Comparison of ENCODE assay signal across 14 cellular contexts in the genomic region with DNA sequence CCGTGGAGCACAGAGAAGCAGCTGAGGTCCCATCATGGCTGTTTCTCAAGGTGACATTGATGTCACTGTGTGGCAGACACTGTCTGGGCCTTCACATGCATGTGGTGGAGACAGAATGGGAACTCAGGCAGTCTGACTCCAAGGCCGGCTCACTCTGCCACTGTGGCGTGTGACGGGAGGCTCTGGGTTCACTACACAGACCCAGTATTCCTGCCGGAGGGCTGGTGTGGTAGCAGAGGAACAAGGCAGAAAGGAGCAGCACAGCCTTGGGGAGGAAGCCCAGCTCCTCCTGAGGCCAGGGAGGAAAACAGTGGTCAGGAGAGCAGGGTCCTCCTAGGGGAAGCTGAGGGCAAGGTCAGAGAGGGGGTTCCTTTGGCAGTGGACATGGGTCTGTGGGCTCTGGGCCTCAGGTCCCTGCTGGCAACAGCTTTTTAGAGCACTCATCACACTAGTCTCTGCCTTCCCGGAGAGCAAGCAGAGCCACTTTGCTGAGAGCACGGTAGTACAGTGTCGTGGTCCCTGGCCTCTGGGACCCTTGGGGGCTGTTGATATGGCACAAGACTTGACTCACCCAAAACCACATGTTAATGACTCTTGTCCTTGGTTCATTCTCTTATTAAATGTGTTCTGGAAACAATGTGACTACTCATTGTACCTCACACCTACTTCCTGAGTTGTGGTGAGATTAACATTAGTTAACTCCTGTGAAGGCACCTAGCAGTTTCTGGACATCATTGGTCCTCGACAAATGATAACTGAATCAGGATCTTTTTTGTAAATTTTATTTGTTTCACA. TPM values are rescaled to one million over a fixed set of nuclear protein-coding genes. Genes with fewer than 3 reads are reported as not detected.
A peak's percentile ranks its signal among the peaks of the same experiment; 100 is the strongest.
DNase-seq lines count a peak whose midpoint lies in the region; ATAC-seq and TF ChIP-seq lines count a peak whose summit lies in the region.
"Had no signal": no experiment of that assay in that cellular context is flagged by ENCODE, and none has a peak within 500 bp of the region (broad histone marks: within the 10 kb centered on the region; RNA-seq: fewer than 3 reads in every experiment).

No MANE protein-coding gene starts in this region.

- intact Hi-C loops in activated naive CD4-positive, alpha-beta T cell treated with anti-CD3 and anti-CD28 coated beads for 36 hours (cut with micrococcal nuclease): loop anchor here (1.0 to 5.0 kb wide), 3 partner anchors 21 to 433 kb away; a partner anchor contains a TSS

- peak overlapping the region; percentile 50 to 72 for H3K27ac Mint-ChIP-seq in activated naive CD4-positive, alpha-beta T cell treated with anti-CD3 and anti-CD28 coated beads, Interleukin-2, amount 50 U/mL, for 72 hours
- H3K27ac Mint-ChIP-seq in activated naive CD4-positive, alpha-beta T cell treated with anti-CD3 and anti-CD28 coated beads for 36 hours: no peak overlapping the region
- peak overlapping the region; percentile 65; the same call in 1 of the 2 replicates for H3K27ac Mint-ChIP-seq in WTC11
- no peak overlapping the region for H3K27ac Mint-ChIP-seq in stimulated activated naive CD8-positive, alpha-beta T cell treated with anti-CD3 and anti-CD28 coated beads, Interleukin-15, amount 100 ng/mL, for 72 hours
- H3K27ac Mint-ChIP-seq in HFFc6: no peak overlapping the region
- H3K27ac Mint-ChIP-seq: CD8-positive, alpha-beta T cell; dendritic cell treated with granulocyte-macrophage colony-stimulating factor and Interleukin-4, amounts not matched to agents 40 ng/mL and 50 ng/mL, for 4 days had no signal

- no peak overlapping the region for H3K27ac ChIP-seq in substantia nigra (ENCODE audit: low read depth, low read length, poor library complexity, severe bottlenecking)
- H3K27ac ChIP-seq: left ventricle myocardium inferior, VCaP had no signal

- no peak for DNase-seq in activated naive CD4-positive, alpha-beta T cell treated with anti-CD3 and anti-CD28 coated beads, Interleukin-2, amount 50 U/mL, for 72 hours (ENCODE audit: low spot score in 2 of 2)
- no peak for DNase-seq in activated naive CD4-positive, alpha-beta T cell treated with anti-CD3 and anti-CD28 coated beads for 36 hours
- DNase-seq in WTC11 (ENCODE audit: low spot score) (no peak), dermis blood vessel endothelial cell (peak; percentile 18), substantia nigra (lab: John Stamatoyannopoulos, UW) (no peak), HFFc6 (no peak), NCI-H82 (lab: John Stamatoyannopoulos, UW) (no peak)
- peak in 1 of 2 donors; percentile 25 for DNase-seq in stimulated activated naive CD8-positive, alpha-beta T cell treated with anti-CD3 and anti-CD28 coated beads, Interleukin-15, amount 100 ng/mL, for 72 hours
- DNase-seq: GOT3, NCI-H187 treated with DMSO at 0.1 percent for 48 hours had no signal

- H3K36me3 Mint-ChIP-seq in activated naive CD4-positive, alpha-beta T cell treated with anti-CD3 and anti-CD28 coated beads, Interleukin-2, amount 50 U/mL, for 72 hours: peaks cover 14 to 18% of the 10 kb centered on the region in 2 donors
- peaks cover 23% of the 10 kb centered on the region for H3K36me3 Mint-ChIP-seq in activated naive CD4-positive, alpha-beta T cell treated with anti-CD3 and anti-CD28 coated beads for 36 hours (ENCODE audit: low read depth)
- peaks cover 24% of the 10 kb centered on the region for H3K36me3 Mint-ChIP-seq in WTC11
- H3K36me3 Mint-ChIP-seq in HFFc6 (ENCODE audit: low read depth): peaks cover 16% of the 10 kb centered on the region

- no peaks in the 10 kb centered on the region for H3K4me1 Mint-ChIP-seq in activated naive CD4-positive, alpha-beta T cell treated with anti-CD3 and anti-CD28 coated beads for 36 hours (ENCODE audit: low read depth)
- H3K4me1 Mint-ChIP-seq in WTC11 (no peaks in the 10 kb centered on the region), HFFc6 (ENCODE audit: low read depth) (no peaks in the 10 kb centered on the region)
- H3K4me1 Mint-ChIP-seq in stimulated activated naive CD8-positive, alpha-beta T cell treated with anti-CD3 and anti-CD28 coated beads, Interleukin-15, amount 100 ng/mL, for 72 hours: peaks cover 15% of the 10 kb centered on the region

- H3K9me3 Mint-ChIP-seq in activated naive CD4-positive, alpha-beta T cell treated with anti-CD3 and anti-CD28 coated beads, Interleukin-2, amount 50 U/mL, for 72 hours: no peaks in the 10 kb centered on the region
- H3K9me3 Mint-ChIP-seq in activated naive CD4-positive, alpha-beta T cell treated with anti-CD3 and anti-CD28 coated beads for 36 hours: no peaks in the 10 kb centered on the region
- H3K9me3 Mint-ChIP-seq in WTC11: no peaks in the 10 kb centered on the region
- H3K9me3 Mint-ChIP-seq in stimulated activated naive CD8-positive, alpha-beta T cell treated with anti-CD3 and anti-CD28 coated beads, Interleukin-15, amount 100 ng/mL, for 72 hours: no peaks in the 10 kb centered on the region
- H3K9me3 Mint-ChIP-seq in HFFc6: no peaks in the 10 kb centered on the region
- H3K9me3 Mint-ChIP-seq: CD8-positive, alpha-beta T cell; dendritic cell treated with granulocyte-macrophage colony-stimulating factor and Interleukin-4, amounts not matched to agents 40 ng/mL and 50 ng/mL, for 4 days had no signal

- CTCF ChIA-PET in activated naive CD4-positive, alpha-beta T cell treated with anti-CD3 and anti-CD28 coated beads for 36 hours (lab: Charles Lee): interaction anchor here (0.5 to 3.2 kb wide), 12 partner anchors 10 to 524 kb away, joined by 3 to 20 read pairs (median 4); no protein-coding TSS in a partner anchor
- CTCF ChIA-PET in WTC11 (lab: Charles Lee): interaction anchor here (0.6 to 3.1 kb wide), 13 partner anchors 8 to 433 kb away, joined by 3 to 59 read pairs (median 4); a partner anchor contains a TSS

- TF ChIP-seq CTCF in WTC11 (IDR thresholded peaks at IDR 0.05): no peak
- no peak for TF ChIP-seq CTCF in HFFc6 (IDR thresholded peaks at IDR 0.05)

- peak; percentile 59 to 76 for ATAC-seq in activated naive CD4-positive, alpha-beta T cell treated with anti-CD3 and anti-CD28 coated beads, Interleukin-2, amount 50 U/mL, for 72 hours
- ATAC-seq in WTC11: no peak
- ATAC-seq in stimulated activated naive CD8-positive, alpha-beta T cell treated with anti-CD3 and anti-CD28 coated beads, Interleukin-15, amount 100 ng/mL, for 72 hours: peak; percentile 86

- POLR2A ChIA-PET in WTC11 (lab: Charles Lee): no interaction called here

- H3K27me3 Mint-ChIP-seq in activated naive CD4-positive, alpha-beta T cell treated with anti-CD3 and anti-CD28 coated beads for 36 hours (ENCODE audit: low read depth): no peaks in the 10 kb centered on the region
- H3K27me3 Mint-ChIP-seq in WTC11 (ENCODE audit: low read depth) (no peaks in the 10 kb centered on the region), HFFc6 (ENCODE audit: insufficient read depth) (peaks cover 3% of the 10 kb centered on the region; the same call in 1 of the 2 replicates)
- no peaks in the 10 kb centered on the region for H3K27me3 Mint-ChIP-seq in stimulated activated naive CD8-positive, alpha-beta T cell treated with anti-CD3 and anti-CD28 coated beads, Interleukin-15, amount 100 ng/mL, for 72 hours
- H3K27me3 Mint-ChIP-seq: dendritic cell treated with granulocyte-macrophage colony-stimulating factor and Interleukin-4, amounts not matched to agents 40 ng/mL and 50 ng/mL, for 4 days had no signal

- H3K4me3 Mint-ChIP-seq in activated naive CD4-positive, alpha-beta T cell treated with anti-CD3 and anti-CD28 coated beads for 36 hours: no peak overlapping the region
- H3K4me3 Mint-ChIP-seq in WTC11: no peak overlapping the region
- H3K4me3 Mint-ChIP-seq in stimulated activated naive CD8-positive, alpha-beta T cell treated with anti-CD3 and anti-CD28 coated beads, Interleukin-15, amount 100 ng/mL, for 72 hours: no peak overlapping the region
- no peak overlapping the region for H3K4me3 Mint-ChIP-seq in HFFc6
- H3K4me3 Mint-ChIP-seq: CD8-positive, alpha-beta T cell; dendritic cell treated with granulocyte-macrophage colony-stimulating factor and Interleukin-4, amounts not matched to agents 40 ng/mL and 50 ng/mL, for 4 days had no signal

TF ChIP-seq in WTC11, 78 proteins besides CTCF, POLR2A, EP300 and RAD21:
- TF ChIP-seq, protein P1, sequence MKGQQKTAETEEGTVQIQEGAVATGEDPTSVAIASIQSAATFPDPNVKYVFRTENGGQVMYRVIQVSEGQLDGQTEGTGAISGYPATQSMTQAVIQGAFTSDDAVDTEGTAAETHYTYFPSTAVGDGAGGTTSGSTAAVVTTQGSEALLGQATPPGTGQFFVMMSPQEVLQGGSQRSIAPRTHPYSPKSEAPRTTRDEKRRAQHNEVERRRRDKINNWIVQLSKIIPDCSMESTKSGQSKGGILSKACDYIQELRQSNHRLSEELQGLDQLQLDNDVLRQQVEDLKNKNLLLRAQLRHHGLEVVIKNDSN (CRISPR knock-in tag; IDR thresholded peaks at IDR 0.05): no peak

RNA-seq across cellular contexts. Expression of a gene that starts 21.3 kb away (rescaled TPM):
- 10 to 100 TPM; 17.7 to 20.5 TPM for total RNA-seq in activated naive CD4-positive, alpha-beta T cell treated with anti-CD3 and anti-CD28 coated beads, Interleukin-2, amount 50 U/mL, for 72 hours
- total RNA-seq in activated naive CD4-positive, alpha-beta T cell treated with anti-CD3 and anti-CD28 coated beads for 36 hours: 10 to 100 TPM; 13.3 to 16.4 TPM
- total RNA-seq in WTC11 (2021) (17.4 to 19.6 TPM (median 18.8 TPM) in 3 replicates), dermis blood vessel endothelial cell (6.6 and 9.0 TPM in 2 replicates)
- 10 to 100 TPM; 14.4 to 20.0 (median 16.2) TPM for total RNA-seq in HFFc6 (2021; fragmentation: NEBNext Ultra II Directional; extraction: Animal tissue kit (Norgen Biotek cat#: 25700))

RNA-seq across cellular contexts. Expression of a gene that starts 53.7 kb away (rescaled TPM):
- under 1 TPM in 1 of 2 donors, not detected in 1; 0.29 TPM for total RNA-seq in activated naive CD4-positive, alpha-beta T cell treated with anti-CD3 and anti-CD28 coated beads, Interleukin-2, amount 50 U/mL, for 72 hours
- total RNA-seq in activated naive CD4-positive, alpha-beta T cell treated with anti-CD3 and anti-CD28 coated beads for 36 hours: under 1 TPM; 0.29 to 0.47 TPM
- 0.31 to 0.53 TPM (median 0.32 TPM) in 3 replicates for total RNA-seq in WTC11 (2021)
- total RNA-seq in dermis blood vessel endothelial cell: 1.4 and 2.9 TPM in 2 replicates
- total RNA-seq in HFFc6 (2021; fragmentation: NEBNext Ultra II Directional; extraction: Animal tissue kit (Norgen Biotek cat#: 25700)): 1 to 10 TPM; 4.1 to 6.6 (median 5.4) TPM

Comparison
In these comparisons a context has a peak if more than half of its experiments do, and no peak if none do; other contexts are left out.
1. H3K27ac Mint-ChIP-seq: peak in activated naive CD4-positive, alpha-beta T cell treated with anti-CD3 and anti-CD28 coated beads, Interleukin-2, amount 50 U/mL, for 72 hours (2 of 2) and WTC11 (single experiment); none in activated naive CD4-positive, alpha-beta T cell treated with anti-CD3 and anti-CD28 coated beads for 36 hours (single experiment), stimulated activated naive CD8-positive, alpha-beta T cell treated with anti-CD3 and anti-CD28 coated beads, Interleukin-15, amount 100 ng/mL, for 72 hours (0 of 2) and HFFc6 (single experiment).